ENCODE assay signal across 17 cellular contexts in the genomic region with DNA sequence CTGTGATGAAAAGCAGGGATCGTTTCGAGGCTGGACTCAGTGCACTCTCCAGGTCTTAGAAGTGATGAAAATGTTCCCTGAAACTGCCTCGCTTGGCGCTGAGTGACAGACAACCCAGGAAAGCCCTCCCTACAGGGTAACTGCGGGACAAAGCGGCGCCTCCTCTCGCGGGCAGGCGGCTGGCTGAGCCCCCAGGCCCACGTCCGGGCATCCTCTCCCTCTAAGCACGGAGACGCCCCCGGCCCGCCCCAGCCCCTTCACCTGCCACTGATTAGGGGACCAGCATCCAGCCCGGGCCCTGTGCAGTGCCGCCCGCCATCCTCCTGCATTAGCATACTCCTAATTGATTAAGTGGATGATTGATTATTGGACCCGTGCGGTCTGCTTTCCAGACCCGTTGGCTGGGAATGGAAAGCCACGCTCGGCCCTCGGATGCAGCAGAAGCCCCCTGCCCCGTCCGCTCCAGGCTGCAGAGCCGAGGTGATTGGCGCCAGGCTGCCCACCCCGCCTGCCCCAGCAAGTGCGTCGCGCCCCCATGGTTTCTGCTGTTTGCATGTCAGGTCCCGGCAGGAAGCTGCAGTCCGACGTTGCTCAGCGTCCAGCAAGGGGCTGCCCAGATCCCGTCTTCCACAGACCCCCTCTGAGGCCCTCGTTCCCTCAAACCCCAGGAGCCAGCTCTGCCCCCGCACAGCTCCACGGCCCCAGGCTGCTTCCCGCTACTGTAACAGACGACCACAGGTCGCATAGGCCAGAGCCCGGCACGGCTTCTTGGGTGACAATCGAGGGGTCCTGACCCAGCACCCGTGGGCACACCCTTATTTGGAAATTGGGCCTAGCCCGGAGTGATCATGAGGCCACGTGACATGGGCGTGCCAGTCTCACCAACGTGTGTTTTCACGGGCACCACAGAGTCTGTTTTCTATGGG.
"Had no signal": no experiment of that assay in that cellular context is flagged by ENCODE, and none has a peak within 500 bp of the region (broad histone marks: within the 10 kb centered on the region; RNA-seq: fewer than 3 reads in every experiment).

No MANE protein-coding gene starts in this region.

- H3K27me3 Mint-ChIP-seq: activated B cell treated with CpG ODN at 0.5 μM for 24 hours; activated naive CD8-positive, alpha-beta T cell treated with anti-CD3 and anti-CD28 coated beads for 36 hours had no signal

- H3K27me3 ChIP-seq: stomach, upper lobe of left lung had no signal

- H3K4me3 Mint-ChIP-seq: activated B cell treated with CpG ODN at 0.5 μM for 24 hours; activated CD4-positive, alpha-beta memory T cell treated with anti-CD3 and anti-CD28 coated beads for 36 hours; activated naive CD8-positive, alpha-beta T cell treated with anti-CD3 and anti-CD28 coated beads for 36 hours; nephron; T-helper 2 cell treated with Interferon-gamma antibody and Interleukin-4, amounts not matched to agents 5 μg/mL and 100 μg/mL, for 36 hours had no signal

- H3K36me3 Mint-ChIP-seq: activated CD4-positive, alpha-beta memory T cell treated with anti-CD3 and anti-CD28 coated beads for 36 hours; activated naive CD8-positive, alpha-beta T cell treated with anti-CD3 and anti-CD28 coated beads for 36 hours had no signal

- H3K9me3 Mint-ChIP-seq: activated B cell treated with CpG ODN at 0.5 μM for 24 hours; activated CD4-positive, alpha-beta memory T cell treated with anti-CD3 and anti-CD28 coated beads for 36 hours; activated naive CD8-positive, alpha-beta T cell treated with anti-CD3 and anti-CD28 coated beads for 36 hours; nephron had no signal

- H3K27ac Mint-ChIP-seq: activated B cell treated with CpG ODN at 0.5 μM for 24 hours; activated CD4-positive, alpha-beta memory T cell treated with anti-CD3 and anti-CD28 coated beads for 36 hours; activated naive CD8-positive, alpha-beta T cell treated with anti-CD3 and anti-CD28 coated beads for 36 hours; nephron; T-helper 2 cell treated with Interferon-gamma antibody and Interleukin-4, amounts not matched to agents 5 μg/mL and 100 μg/mL, for 36 hours had no signal

- H3K4me1 ChIP-seq: stomach, upper lobe of left lung had no signal

- H3K36me3 ChIP-seq: stomach, thoracic aorta, upper lobe of left lung had no signal

- H3K4me1 Mint-ChIP-seq: activated naive CD8-positive, alpha-beta T cell treated with anti-CD3 and anti-CD28 coated beads for 36 hours had no signal

- H3K27ac ChIP-seq: epithelial cell of prostate, stomach, thoracic aorta, upper lobe of left lung had no signal

- DNase-seq: activated B cell treated with CpG ODN at 0.5 μM for 24 hours; activated CD4-positive, alpha-beta T cell treated with anti-CD3 and anti-CD28 coated beads for 4 hours; activated T-cell treated with anti-CD3 and anti-CD28 coated beads for 4 hours; amniotic stem cell; foreskin fibroblast; mammary epithelial cell; midbrain; nucleus accumbens; retina; stomach had no signal

- H3K4me3 ChIP-seq: stomach, thoracic aorta, upper lobe of left lung had no signal

- H3K9me3 ChIP-seq: stomach, thoracic aorta, upper lobe of left lung had no signal
